In genomic region chr5:74954919-74955318, GRCh38 we compare ENCODE assay signal across 1 cellular context.
TF ChIP-seq lines count a peak whose summit lies in the region.

No MANE protein-coding gene starts in this region.

TF ChIP-seq in HepG2, 621 proteins besides CTCF, POLR2A, EP300 and RAD21 (continued from another document):
- TF ChIP-seq, protein P1, sequence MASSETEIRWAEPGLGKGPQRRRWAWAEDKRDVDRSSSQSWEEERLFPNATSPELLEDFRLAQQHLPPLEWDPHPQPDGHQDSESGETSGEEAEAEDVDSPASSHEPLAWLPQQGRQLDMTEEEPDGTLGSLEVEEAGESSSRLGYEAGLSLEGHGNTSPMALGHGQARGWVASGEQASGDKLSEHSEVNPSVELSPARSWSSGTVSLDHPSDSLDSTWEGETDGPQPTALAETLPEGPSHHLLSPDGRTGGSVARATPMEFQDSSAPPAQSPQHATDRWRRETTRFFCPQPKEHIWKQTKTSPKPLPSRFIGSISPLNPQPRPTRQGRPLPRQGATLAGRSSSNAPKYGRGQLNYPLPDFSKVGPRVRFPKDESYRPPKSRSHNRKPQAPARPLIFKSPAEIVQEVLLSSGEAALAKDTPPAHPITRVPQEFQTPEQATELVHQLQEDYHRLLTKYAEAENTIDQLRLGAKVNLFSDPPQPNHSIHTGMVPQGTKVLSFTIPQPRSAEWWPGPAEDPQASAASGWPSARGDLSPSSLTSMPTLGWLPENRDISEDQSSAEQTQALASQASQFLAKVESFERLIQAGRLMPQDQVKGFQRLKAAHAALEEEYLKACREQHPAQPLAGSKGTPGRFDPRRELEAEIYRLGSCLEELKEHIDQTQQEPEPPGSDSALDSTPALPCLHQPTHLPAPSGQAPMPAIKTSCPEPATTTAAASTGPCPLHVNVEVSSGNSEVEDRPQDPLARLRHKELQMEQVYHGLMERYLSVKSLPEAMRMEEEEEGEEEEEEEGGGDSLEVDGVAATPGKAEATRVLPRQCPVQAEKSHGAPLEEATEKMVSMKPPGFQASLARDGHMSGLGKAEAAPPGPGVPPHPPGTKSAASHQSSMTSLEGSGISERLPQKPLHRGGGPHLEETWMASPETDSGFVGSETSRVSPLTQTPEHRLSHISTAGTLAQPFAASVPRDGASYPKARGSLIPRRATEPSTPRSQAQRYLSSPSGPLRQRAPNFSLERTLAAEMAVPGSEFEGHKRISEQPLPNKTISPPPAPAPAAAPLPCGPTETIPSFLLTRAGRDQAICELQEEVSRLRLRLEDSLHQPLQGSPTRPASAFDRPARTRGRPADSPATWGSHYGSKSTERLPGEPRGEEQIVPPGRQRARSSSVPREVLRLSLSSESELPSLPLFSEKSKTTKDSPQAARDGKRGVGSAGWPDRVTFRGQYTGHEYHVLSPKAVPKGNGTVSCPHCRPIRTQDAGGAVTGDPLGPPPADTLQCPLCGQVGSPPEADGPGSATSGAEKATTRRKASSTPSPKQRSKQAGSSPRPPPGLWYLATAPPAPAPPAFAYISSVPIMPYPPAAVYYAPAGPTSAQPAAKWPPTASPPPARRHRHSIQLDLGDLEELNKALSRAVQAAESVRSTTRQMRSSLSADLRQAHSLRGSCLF (CRISPR knock-in tag; IDR thresholded peaks at IDR 0.05; ENCODE audit: borderline replicate concordance) = no peak
- TF ChIP-seq ZNF543 (CRISPR knock-in tag; IDR thresholded peaks at IDR 0.05) (no peak), THAP9 (CRISPR knock-in tag; IDR thresholded peaks at IDR 0.05; ENCODE audit: borderline replicate concordance) (no peak), KLF9 (CRISPR knock-in tag; IDR thresholded peaks at IDR 0.05; ENCODE audit: low read depth) (no peak), ZBED4 (CRISPR knock-in tag; IDR thresholded peaks at IDR 0.05; ENCODE audit: borderline replicate concordance) (no peak), ZSCAN12 (CRISPR knock-in tag; IDR thresholded peaks at IDR 0.05) (no peak), NR3C1 (CRISPR knock-in tag; IDR thresholded peaks at IDR 0.05) (no peak), ZBTB4 (CRISPR knock-in tag; IDR thresholded peaks at IDR 0.05; ENCODE audit: borderline replicate concordance) (no peak), ZNF30 (CRISPR knock-in tag; IDR thresholded peaks at IDR 0.05) (no peak), ZNF556 (CRISPR knock-in tag; IDR thresholded peaks at IDR 0.05; ENCODE audit: borderline replicate concordance) (no peak), ZNF83 (CRISPR knock-in tag; IDR thresholded peaks at IDR 0.05; ENCODE audit: borderline replicate concordance) (no peak)
- TF ChIP-seq, protein P2, sequence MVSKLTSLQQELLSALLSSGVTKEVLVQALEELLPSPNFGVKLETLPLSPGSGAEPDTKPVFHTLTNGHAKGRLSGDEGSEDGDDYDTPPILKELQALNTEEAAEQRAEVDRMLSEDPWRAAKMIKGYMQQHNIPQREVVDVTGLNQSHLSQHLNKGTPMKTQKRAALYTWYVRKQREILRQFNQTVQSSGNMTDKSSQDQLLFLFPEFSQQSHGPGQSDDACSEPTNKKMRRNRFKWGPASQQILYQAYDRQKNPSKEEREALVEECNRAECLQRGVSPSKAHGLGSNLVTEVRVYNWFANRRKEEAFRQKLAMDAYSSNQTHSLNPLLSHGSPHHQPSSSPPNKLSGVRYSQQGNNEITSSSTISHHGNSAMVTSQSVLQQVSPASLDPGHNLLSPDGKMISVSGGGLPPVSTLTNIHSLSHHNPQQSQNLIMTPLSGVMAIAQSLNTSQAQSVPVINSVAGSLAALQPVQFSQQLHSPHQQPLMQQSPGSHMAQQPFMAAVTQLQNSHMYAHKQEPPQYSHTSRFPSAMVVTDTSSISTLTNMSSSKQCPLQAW (CRISPR knock-in tag; IDR thresholded peaks at IDR 0.05) = no peak
- TF ChIP-seq, protein P3, sequence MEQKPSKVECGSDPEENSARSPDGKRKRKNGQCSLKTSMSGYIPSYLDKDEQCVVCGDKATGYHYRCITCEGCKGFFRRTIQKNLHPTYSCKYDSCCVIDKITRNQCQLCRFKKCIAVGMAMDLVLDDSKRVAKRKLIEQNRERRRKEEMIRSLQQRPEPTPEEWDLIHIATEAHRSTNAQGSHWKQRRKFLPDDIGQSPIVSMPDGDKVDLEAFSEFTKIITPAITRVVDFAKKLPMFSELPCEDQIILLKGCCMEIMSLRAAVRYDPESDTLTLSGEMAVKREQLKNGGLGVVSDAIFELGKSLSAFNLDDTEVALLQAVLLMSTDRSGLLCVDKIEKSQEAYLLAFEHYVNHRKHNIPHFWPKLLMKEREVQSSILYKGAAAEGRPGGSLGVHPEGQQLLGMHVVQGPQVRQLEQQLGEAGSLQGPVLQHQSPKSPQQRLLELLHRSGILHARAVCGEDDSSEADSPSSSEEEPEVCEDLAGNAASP (CRISPR knock-in tag; IDR thresholded peaks at IDR 0.05; ENCODE audit: borderline replicate concordance) = no peak
- TF ChIP-seq, protein P4, sequence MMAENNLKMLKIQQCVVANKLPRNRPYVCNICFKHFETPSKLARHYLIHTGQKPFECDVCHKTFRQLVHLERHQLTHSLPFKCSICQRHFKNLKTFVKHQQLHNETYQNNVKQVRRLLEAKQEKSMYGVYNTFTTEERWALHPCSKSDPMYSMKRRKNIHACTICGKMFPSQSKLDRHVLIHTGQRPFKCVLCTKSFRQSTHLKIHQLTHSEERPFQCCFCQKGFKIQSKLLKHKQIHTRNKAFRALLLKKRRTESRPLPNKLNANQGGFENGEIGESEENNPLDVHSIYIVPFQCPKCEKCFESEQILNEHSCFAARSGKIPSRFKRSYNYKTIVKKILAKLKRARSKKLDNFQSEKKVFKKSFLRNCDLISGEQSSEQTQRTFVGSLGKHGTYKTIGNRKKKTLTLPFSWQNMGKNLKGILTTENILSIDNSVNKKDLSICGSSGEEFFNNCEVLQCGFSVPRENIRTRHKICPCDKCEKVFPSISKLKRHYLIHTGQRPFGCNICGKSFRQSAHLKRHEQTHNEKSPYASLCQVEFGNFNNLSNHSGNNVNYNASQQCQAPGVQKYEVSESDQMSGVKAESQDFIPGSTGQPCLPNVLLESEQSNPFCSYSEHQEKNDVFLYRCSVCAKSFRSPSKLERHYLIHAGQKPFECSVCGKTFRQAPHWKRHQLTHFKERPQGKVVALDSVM (CRISPR knock-in tag; IDR thresholded peaks at IDR 0.05) = no peak
